8 cellular contexts compared by ENCODE assay signal in the genomic region with DNA sequence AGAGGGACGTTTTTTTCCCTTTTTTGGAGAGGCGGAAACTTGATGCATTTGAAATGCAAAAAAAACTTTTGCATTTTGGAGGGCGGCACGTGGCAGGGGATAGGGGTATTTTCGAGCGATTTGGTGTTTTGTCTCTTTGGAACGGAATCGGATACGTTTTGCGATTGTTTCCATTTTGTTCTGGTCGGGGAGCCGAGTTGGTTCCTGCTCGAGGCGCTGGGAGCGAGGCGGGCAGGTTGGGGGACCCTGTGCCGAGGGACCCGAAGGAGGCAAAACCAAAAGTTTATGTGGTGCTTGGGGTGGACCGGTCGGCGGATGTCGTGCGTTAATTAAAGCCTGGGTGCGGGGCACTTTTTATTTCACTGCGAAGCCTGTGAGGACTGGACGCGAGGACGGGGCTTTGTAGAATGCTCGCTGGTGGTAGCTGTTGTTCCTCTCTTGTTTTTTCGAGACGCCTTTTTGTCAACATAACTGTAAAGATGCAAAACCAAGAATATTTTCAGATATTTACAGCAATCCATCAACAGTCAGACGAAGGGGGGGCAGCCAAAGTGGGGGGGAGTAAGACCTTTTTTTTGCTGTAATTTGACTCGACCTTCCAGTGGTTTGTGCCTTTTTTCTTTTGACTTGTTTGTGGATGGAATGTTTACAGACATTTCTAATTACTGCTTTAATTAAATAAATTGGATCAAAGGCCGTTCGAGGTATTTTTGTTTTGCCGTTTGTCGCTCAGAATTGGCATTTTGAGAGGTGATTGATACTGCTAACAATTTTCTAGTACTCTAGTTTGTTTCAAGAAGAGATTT. TPM values are rescaled to one million over a fixed set of nuclear protein-coding genes. Genes with fewer than 3 reads are reported as not detected.
A peak's percentile ranks its signal among the peaks of the same experiment; 100 is the strongest.
DNase-seq lines count a peak whose midpoint lies in the region; ATAC-seq lines count a peak whose summit lies in the region.

No MANE protein-coding gene starts in this region.

- no peaks in the 10 kb centered on the region for H3K4me1 ChIP-seq in right cardiac atrium (ENCODE audit: control insufficient read depth, insufficient read depth, low read length)

- H3K4me3 ChIP-seq in SK-N-MC, result peak overlapping the region; percentile 96
- peak overlapping the region; percentile 92 for H3K4me3 ChIP-seq in right cardiac atrium (ENCODE audit: low read length)

- H3K9me3 ChIP-seq in SK-N-MC (ENCODE audit: low read depth, low read length), result no peaks in the 10 kb centered on the region
- H3K9me3 ChIP-seq in right cardiac atrium (ENCODE audit: control insufficient read depth, low read length), result no peaks in the 10 kb centered on the region

- WGBS in right cardiac atrium, result under 1% methylated on average over 37 of the region's 37 CpGs

- intact Hi-C loops in right cardiac atrium (cut with DNase I), result loop anchor here in 3 of 4 donors (2.0 to 10.0 kb wide), 4 partner anchors 61 to 131 kb away; no protein-coding TSS in a partner anchor

- ATAC-seq in GM18867 (IDR thresholded peaks at IDR 0.05; ENCODE audit: unreplicated experiment), result peak; percentile 4
- peak; percentile 5 for ATAC-seq in HG03342 (IDR thresholded peaks at IDR 0.05; ENCODE audit: unreplicated experiment)
- peak in 1 of 2 donors; percentile 12 for ATAC-seq in right cardiac atrium
- no peak for ATAC-seq in GM18519 (IDR thresholded peaks at IDR 0.05; ENCODE audit: low FRiP score, unreplicated experiment)

- H3K36me3 ChIP-seq in SK-N-MC (ENCODE audit: insufficient read depth, low read length), result peaks cover 37% of the 10 kb centered on the region

- no peaks in the 10 kb centered on the region for H3K27me3 ChIP-seq in right cardiac atrium (ENCODE audit: control insufficient read depth, insufficient read depth)

- DNase-seq in Ammon's horn (ENCODE audit: low spot score), result peak; percentile 60
- no peak for DNase-seq in SK-N-MC (ENCODE audit: low read depth, low spot score)
- DNase-seq in amniotic stem cell (lab: John Stamatoyannopoulos, UW), result peak; percentile 29
- DNase-seq in right cardiac atrium, result peak; percentile 28 to 77 (median 71)
- DNase-seq in retina, result peak; percentile 88

- H3K9ac ChIP-seq in SK-N-MC (ENCODE audit: insufficient read length), result peak overlapping the region; percentile 98

- H3K27ac ChIP-seq in SK-N-MC (peak overlapping the region; percentile 99), right cardiac atrium (ENCODE audit: low read length) (peak overlapping the region; percentile 100)

RNA-seq across cellular contexts. Expression of a gene that starts 1.0 kb away (rescaled TPM):
- total RNA-seq in right cardiac atrium, result 100 to 1,000 TPM; 304 to 344 (median 328) TPM
- 557 TPM for polyA plus RNA-seq in right cardiac atrium
